ENCODE assay signal across 13 cellular contexts in the genomic region with DNA sequence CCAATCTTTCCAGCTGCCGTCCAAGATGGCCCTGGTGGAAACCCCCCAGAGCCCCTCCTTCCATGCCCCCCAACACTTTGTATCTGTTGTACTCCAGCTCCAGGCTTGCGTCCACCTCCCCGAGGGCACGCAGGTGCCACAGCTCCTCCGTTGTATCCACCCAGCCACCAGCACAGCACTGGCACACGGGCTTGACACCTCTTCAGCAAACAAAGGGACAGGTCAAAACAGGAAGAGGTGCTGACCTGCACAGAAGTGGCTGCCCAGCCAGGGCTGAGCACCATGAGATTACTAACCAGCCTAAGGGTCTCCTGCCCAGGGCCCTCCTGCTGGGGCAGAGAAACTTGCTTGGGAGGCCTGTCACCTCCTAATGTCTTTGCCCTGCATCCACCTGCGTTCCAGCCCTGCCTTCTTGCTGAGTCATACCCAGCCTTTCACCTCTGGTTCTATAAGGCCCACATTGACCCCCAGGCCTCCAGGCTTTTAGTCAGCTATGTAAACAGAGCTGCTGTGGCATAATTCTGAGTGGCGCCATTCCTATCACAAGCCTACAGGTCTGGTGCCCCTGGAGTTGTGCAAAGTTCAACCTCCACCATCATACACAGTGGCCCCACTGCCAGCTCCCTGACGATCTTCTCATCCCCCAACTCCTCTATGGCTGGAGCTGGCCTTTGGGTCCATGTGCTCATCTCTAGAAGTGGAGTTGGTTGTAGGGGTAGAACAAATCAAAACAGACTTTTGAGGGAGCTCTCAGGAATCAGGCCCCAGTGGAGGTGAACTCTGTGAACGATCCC. TPM values are rescaled to one million over a fixed set of nuclear protein-coding genes. Genes with fewer than 3 reads are reported as not detected.
DNase-seq lines count a peak whose midpoint lies in the region; ATAC-seq, FAIRE-seq and TF ChIP-seq lines count a peak whose summit lies in the region.
"Had no signal": no experiment of that assay in that cellular context is flagged by ENCODE, and none has a peak within 500 bp of the region (broad histone marks: within the 10 kb centered on the region; RNA-seq: fewer than 3 reads in every experiment).

No MANE protein-coding gene starts in this region.

- H3K4me3 ChIP-seq in A549 = no peak overlapping the region
- H3K4me3 ChIP-seq: SJSA1, upper lobe of left lung had no signal

- TF ChIP-seq CTCF in A549 (IDR thresholded peaks at IDR 0.05) (no peak), WTC11 (IDR thresholded peaks at IDR 0.05) (no peak)

- WGBS in A549 (ENCODE audit: missing lambda C conversion rate) = 42% methylated on average over 8 of the region's 10 CpGs

- CTCF ChIA-PET in A549 (lab: Yijun Ruan, JAX) = interaction anchor here (1.4 to 44.0 kb wide), 6 partner anchors 11 to 269 kb away, joined by 3 to 977 read pairs (median 14); a partner anchor contains a TSS
- CTCF ChIA-PET in WTC11 (lab: Charles Lee) = interaction anchor here (0.5 to 7.8 kb wide), 6 partner anchors 9 to 242 kb away, joined by 3 to 54 read pairs (median 3); a partner anchor contains a TSS

- H3K27me3 Mint-ChIP-seq in WTC11 (ENCODE audit: low read depth) = no peaks in the 10 kb centered on the region
- H3K27me3 Mint-ChIP-seq: activated naive CD4-positive, alpha-beta T cell treated with anti-CD3 and anti-CD28 coated beads, Interleukin-2, amount 10 ng/mL, durations not matched to agents 7 days and 5 days; central memory CD8-positive, alpha-beta T cell had no signal

- FAIRE-seq in A549 (lab: Jason Lieb, UNC) = no peak

- H3K4me1 Mint-ChIP-seq in WTC11 = peaks cover 69% of the 10 kb centered on the region
- H3K4me1 Mint-ChIP-seq: activated naive CD4-positive, alpha-beta T cell treated with anti-CD3 and anti-CD28 coated beads, Interleukin-2, amount 10 ng/mL, durations not matched to agents 7 days and 5 days had no signal

- TF ChIP-seq EP300 in A549 (IDR thresholded peaks at IDR 0.05) = peak; percentile 62 to 74; a peak in 3 of 5 replicates

- peak overlapping the region; percentile 80 to 92 for H3K27ac ChIP-seq in A549
- H3K27ac ChIP-seq: SJSA1, upper lobe of left lung had no signal

- H3K36me3 Mint-ChIP-seq in WTC11 = no peaks in the 10 kb centered on the region; the same call in none of the 2 replicates
- H3K36me3 Mint-ChIP-seq: activated naive CD4-positive, alpha-beta T cell treated with anti-CD3 and anti-CD28 coated beads, Interleukin-2, amount 10 ng/mL, durations not matched to agents 7 days and 5 days had no signal

- POLR2A ChIA-PET in A549 (lab: Yijun Ruan, JAX) = interaction anchor here (0.5 to 1.8 kb wide), 3 partner anchors 10 to 955 kb away, joined by 3 to 8 read pairs (median 4); no protein-coding TSS in a partner anchor
- POLR2A ChIA-PET in WTC11 (lab: Charles Lee) = no interaction called here

- H3K9me3 Mint-ChIP-seq in WTC11 = no peaks in the 10 kb centered on the region
- H3K9me3 Mint-ChIP-seq: activated naive CD4-positive, alpha-beta T cell treated with anti-CD3 and anti-CD28 coated beads, Interleukin-2, amount 10 ng/mL, durations not matched to agents 7 days and 5 days; central memory CD8-positive, alpha-beta T cell had no signal

- DNase-seq in A549 (ENCODE audit: low read depth in 1 of 2, low spot score in 1 of 2) (peak; percentile 60 to 75), HT-29 (ENCODE audit: low spot score) (peak; percentile 89), WTC11 (ENCODE audit: low spot score) (no peak), left lobe of liver (ENCODE audit: low spot score) (peak; percentile 91), DMS153 treated with DMSO at 0.1 percent for 48 hours (lab: John Stamatoyannopoulos, UW; ENCODE audit: unreplicated experiment) (no peak), NOMO-1 (lab: John Stamatoyannopoulos, UW; ENCODE audit: unreplicated experiment in 2 of 2) (no peak)
- DNase-seq in activated CD4-positive, alpha-beta T cell treated with anti-CD3 and anti-CD28 coated beads, Interleukin-2, amount 50 U/mL, for 48 hours = no peak
- DNase-seq: activated naive CD4-positive, alpha-beta T cell treated with anti-CD3 and anti-CD28 coated beads, Interleukin-2, amount 10 ng/mL, durations not matched to agents 7 days and 5 days; nucleus accumbens had no signal

- ATAC-seq in A549 (peak; percentile 60 to 77), WTC11 (no peak), left lobe of liver (peak; percentile 64), GM21786 (IDR thresholded peaks at IDR 0.05; ENCODE audit: unreplicated experiment) (no peak)

- H3K9me3 ChIP-seq in A549 = no peaks in the 10 kb centered on the region
- H3K9me3 ChIP-seq: SJSA1, upper lobe of left lung had no signal

- peaks cover 90% of the 10 kb centered on the region for H3K4me1 ChIP-seq in A549
- H3K4me1 ChIP-seq: SJSA1 had no signal

- H3K4me3 Mint-ChIP-seq in WTC11 = no peak overlapping the region
- H3K4me3 Mint-ChIP-seq: activated naive CD4-positive, alpha-beta T cell treated with anti-CD3 and anti-CD28 coated beads, Interleukin-2, amount 10 ng/mL, durations not matched to agents 7 days and 5 days; central memory CD8-positive, alpha-beta T cell had no signal

- H3K27ac Mint-ChIP-seq in WTC11 = peak overlapping the region; percentile 55; the same call in 1 of the 2 replicates
- H3K27ac Mint-ChIP-seq: activated naive CD4-positive, alpha-beta T cell treated with anti-CD3 and anti-CD28 coated beads, Interleukin-2, amount 10 ng/mL, durations not matched to agents 7 days and 5 days had no signal

- H3K4me2 ChIP-seq in A549 = peak overlapping the region; percentile 70

- TF ChIP-seq POLR2A in A549 (IDR thresholded peaks at IDR 0.05; ENCODE audit: low read length) = no peak

- no peak; a peak in 1 of 5 replicates for TF ChIP-seq RAD21 in A549 (conservative IDR thresholded peaks at IDR 0.05 in 1 of 2, IDR thresholded peaks at IDR 0.05 in 1 of 2)

TF ChIP-seq in A549, 52 proteins besides CTCF, POLR2A, EP300 and RAD21 (continues in another document):
- TF ChIP-seq EHMT2 (IDR thresholded peaks at IDR 0.05; ENCODE audit: low read depth) = no peak
- TF ChIP-seq, protein P1, sequence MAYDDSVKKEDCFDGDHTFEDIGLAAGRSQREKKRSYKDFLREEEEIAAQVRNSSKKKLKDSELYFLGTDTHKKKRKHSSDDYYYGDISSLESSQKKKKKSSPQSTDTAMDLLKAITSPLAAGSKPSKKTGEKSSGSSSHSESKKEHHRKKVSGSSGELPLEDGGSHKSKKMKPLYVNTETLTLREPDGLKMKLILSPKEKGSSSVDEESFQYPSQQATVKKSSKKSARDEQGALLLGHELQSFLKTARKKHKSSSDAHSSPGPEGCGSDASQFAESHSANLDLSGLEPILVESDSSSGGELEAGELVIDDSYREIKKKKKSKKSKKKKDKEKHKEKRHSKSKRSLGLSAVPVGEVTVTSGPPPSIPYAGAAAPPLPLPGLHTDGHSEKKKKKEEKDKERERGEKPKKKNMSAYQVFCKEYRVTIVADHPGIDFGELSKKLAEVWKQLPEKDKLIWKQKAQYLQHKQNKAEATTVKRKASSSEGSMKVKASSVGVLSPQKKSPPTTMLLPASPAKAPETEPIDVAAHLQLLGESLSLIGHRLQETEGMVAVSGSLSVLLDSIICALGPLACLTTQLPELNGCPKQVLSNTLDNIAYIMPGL (CRISPR knock-in tag; IDR thresholded peaks at IDR 0.05; ENCODE audit: borderline replicate concordance) = no peak

TF ChIP-seq in WTC11, 78 proteins besides CTCF, POLR2A, EP300 and RAD21:
- TF ChIP-seq GABPB1 (CRISPR knock-in tag; IDR thresholded peaks at IDR 0.05) = peak; percentile 70
- TF ChIP-seq CREB1 (CRISPR knock-in tag; IDR thresholded peaks at IDR 0.05) = no peak

RNA-seq across cellular contexts. Expression of a gene that starts 20.9 kb away (rescaled TPM):
- polyA plus RNA-seq in A549 (2011; rRNA removed) (7.2 and 12.6 TPM in 2 replicates), A549 (2017; fragmentation: RNase III; extraction: RNeasy Plus Mini Kit Qiagen cat#74134 plus additional on column Dnase treatment) (9.9 to 11.4 TPM (median 10.2 TPM) in 3 replicates)
- 9.7 and 14.7 TPM in 2 replicates for polyA plus RNA-seq in A549 (2012; cell fraction: cytosol; rRNA removed)
- 14.0 and 15.5 TPM in 2 replicates for polyA plus RNA-seq in A549 (2012; cell fraction: nucleus; rRNA removed)
- polyA minus RNA-seq in A549 (2011; rRNA and poly(A)+ RNA removed) = 16.2 and 18.7 TPM in 2 replicates
- total RNA-seq in HT-29 (2014; rRNA removed; shearing (Covaris generic)) = 4.1 and 4.4 TPM in 2 replicates
- total RNA-seq in WTC11 (2021) (9.2 to 11.1 TPM (median 11.0 TPM) in 3 replicates), left lobe of liver (6.4 TPM)

RNA-seq across cellular contexts. Expression of a gene that starts 56.7 kb away (rescaled TPM):
- 1.0 and 1.1 TPM in 2 replicates for polyA plus RNA-seq in A549 (2011; rRNA removed)
- polyA plus RNA-seq in A549 (2012; cell fraction: cytosol; rRNA removed) = 2.6 and 3.2 TPM in 2 replicates
- polyA plus RNA-seq in A549 (2012; cell fraction: nucleus; rRNA removed) = 2.8 and 3.7 TPM in 2 replicates
- 2.1 to 2.3 TPM (median 2.1 TPM) in 3 replicates for polyA plus RNA-seq in A549 (2017; fragmentation: RNase III; extraction: RNeasy Plus Mini Kit Qiagen cat#74134 plus additional on column Dnase treatment)
- 3.4 TPM in 2 replicates for polyA minus RNA-seq in A549 (2011; rRNA and poly(A)+ RNA removed)
- 0.05 and 0.63 TPM in 2 replicates for total RNA-seq in HT-29 (2014; rRNA removed; shearing (Covaris generic))
- total RNA-seq in WTC11 (2021) = 2.1 to 3.1 TPM (median 2.9 TPM) in 3 replicates
- 20.9 TPM for total RNA-seq in left lobe of liver

Comparison
In these comparisons a context has a peak if more than half of its experiments do, and no peak if none do; other contexts are left out.
1. ATAC-seq: peak in A549 (2 of 2) and left lobe of liver (single experiment); none in WTC11 (single experiment) and GM21786 (single experiment).
2. DNase-seq: peak in A549 (2 of 2), HT-29 (single experiment) and left lobe of liver (single experiment); none in WTC11 (single experiment), DMS153 treated with DMSO at 0.1 percent for 48 hours (single experiment), activated CD4-positive, alpha-beta T cell treated with anti-CD3 and anti-CD28 coated beads, Interleukin-2, amount 50 U/mL, for 48 hours (0 of 2) and NOMO-1 (0 of 2).